ENCODE assay signal across 1 cellular context in the genomic region with DNA sequence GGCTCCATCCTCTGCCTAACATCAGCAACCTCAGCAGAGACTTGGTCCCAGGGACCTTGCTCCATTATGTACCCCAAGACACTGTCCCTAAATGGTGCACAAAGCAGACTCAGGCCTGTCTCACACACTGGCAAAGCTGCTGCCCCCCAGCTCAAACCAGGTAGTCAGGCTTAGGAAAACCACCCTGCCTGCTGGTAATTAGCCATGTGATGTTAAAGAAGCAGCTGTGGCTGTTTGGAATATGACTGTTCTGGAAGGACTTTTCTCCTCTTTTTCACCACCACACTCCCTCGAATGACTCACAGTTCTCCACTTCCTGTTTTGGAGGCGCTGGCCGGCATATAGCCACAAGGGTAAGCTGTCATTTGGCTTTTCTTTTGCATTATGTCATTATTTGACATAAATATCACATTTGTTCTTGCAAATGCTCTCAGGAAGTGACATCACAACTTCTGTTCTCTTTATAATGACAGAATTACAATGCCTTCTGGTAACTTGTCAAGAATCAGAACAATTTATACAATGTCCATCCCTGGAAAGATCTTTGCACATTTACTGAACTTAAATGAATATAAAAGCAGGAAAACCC.
TF ChIP-seq lines count a peak whose summit lies in the region.

No MANE protein-coding gene starts in this region.

TF ChIP-seq in IMR-90, 13 proteins besides CTCF, POLR2A, EP300 and RAD21 (continued from another document):
- TF ChIP-seq, protein P1, sequence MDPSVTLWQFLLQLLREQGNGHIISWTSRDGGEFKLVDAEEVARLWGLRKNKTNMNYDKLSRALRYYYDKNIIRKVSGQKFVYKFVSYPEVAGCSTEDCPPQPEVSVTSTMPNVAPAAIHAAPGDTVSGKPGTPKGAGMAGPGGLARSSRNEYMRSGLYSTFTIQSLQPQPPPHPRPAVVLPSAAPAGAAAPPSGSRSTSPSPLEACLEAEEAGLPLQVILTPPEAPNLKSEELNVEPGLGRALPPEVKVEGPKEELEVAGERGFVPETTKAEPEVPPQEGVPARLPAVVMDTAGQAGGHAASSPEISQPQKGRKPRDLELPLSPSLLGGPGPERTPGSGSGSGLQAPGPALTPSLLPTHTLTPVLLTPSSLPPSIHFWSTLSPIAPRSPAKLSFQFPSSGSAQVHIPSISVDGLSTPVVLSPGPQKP (IDR thresholded peaks at IDR 0.05; ENCODE audit: borderline replicate concordance, low read depth, low read length): no peak
- TF ChIP-seq SMC3 (IDR thresholded peaks at IDR 0.05; ENCODE audit: low read depth, low read length) (peak; percentile 25; the same call in 1 of the 2 replicates), MAFK (IDR thresholded peaks at IDR 0.05; ENCODE audit: low read depth, low read length) (no peak), RFX5 (IDR thresholded peaks at IDR 0.05; ENCODE audit: low read depth, low read length) (no peak), MAZ (IDR thresholded peaks at IDR 0.05; ENCODE audit: borderline replicate concordance, low read depth, low read length) (0 out of 2 replicates have a peak, but pooled peaks have one; percentile 36)
- TF ChIP-seq, protein P2, sequence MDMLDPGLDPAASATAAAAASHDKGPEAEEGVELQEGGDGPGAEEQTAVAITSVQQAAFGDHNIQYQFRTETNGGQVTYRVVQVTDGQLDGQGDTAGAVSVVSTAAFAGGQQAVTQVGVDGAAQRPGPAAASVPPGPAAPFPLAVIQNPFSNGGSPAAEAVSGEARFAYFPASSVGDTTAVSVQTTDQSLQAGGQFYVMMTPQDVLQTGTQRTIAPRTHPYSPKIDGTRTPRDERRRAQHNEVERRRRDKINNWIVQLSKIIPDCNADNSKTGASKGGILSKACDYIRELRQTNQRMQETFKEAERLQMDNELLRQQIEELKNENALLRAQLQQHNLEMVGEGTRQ (IDR thresholded peaks at IDR 0.05; ENCODE audit: low read depth, low read length): peak; percentile 66; the same call in 1 of the 2 replicates
